8 cellular contexts compared by ENCODE assay signal in the genomic region with DNA sequence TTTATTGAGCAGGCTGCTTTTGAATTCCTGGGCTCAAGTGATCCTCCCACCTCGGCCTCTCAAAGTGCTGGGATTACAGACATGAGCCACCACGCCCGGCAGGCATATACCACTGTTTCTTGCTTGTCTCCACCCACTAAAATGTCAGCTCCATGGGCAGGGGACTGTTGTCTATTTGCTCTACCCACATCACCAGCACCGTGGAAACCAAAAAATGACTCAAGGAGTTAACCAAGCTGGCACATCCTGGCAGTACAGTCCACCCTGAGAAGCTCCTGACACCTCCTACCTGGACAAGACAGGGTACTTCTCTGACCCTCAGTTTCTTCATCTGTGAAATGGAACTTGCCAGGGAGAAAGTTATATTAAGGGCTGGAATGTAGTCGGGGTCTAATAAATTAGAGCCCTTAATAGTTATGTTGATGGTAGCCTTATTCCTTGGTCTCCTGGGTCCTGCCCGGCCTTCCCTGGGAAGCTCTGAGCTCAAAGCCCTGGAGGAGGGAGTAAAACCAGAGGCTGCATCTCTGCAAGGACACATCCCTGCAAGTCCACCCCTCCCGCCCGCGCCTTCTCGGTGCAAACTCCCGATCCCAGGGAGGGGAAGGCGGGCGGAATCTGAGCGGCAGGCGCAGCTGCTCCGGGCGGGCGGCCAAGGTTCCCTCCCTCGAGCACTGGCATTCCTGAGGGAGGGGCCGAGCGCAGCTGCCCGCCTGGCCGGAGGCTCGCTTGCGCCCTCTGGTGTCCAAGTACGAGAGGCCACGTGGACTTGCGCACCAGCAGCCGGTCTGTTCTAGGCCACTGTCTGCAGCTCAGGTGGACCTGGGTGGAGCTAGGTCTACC. TPM values are rescaled to one million over a fixed set of nuclear protein-coding genes. Genes with fewer than 3 reads are reported as not detected.
A peak's percentile ranks its signal among the peaks of the same experiment; 100 is the strongest.
DNase-seq lines count a peak whose midpoint lies in the region; ATAC-seq and TF ChIP-seq lines count a peak whose summit lies in the region.

No MANE protein-coding gene starts in this region.

- ATAC-seq in PC-3 (peak; percentile 97), GM21526 (IDR thresholded peaks at IDR 0.05; ENCODE audit: low FRiP score, unreplicated experiment) (no peak)
- ATAC-seq in naive thymus-derived CD8-positive, alpha-beta T cell = peak; percentile 62 to 92

- H3K4me3 Mint-ChIP-seq in naive thymus-derived CD8-positive, alpha-beta T cell = no peak overlapping the region

- peaks cover 9% of the 10 kb centered on the region for H3K4me1 ChIP-seq in PC-3 (ENCODE audit: insufficient read depth, low read length)
- H3K4me1 ChIP-seq in esophagus squamous epithelium = peaks cover 0 to 12% (median 6%) of the 10 kb centered on the region in 3 donors

- peak overlapping the region; percentile 47; the same call in 1 of the 2 replicates for H2AFZ ChIP-seq in PC-3 (ENCODE audit: low read length)

- WGBS in esophagus squamous epithelium, 2 donors = 8 to 21% methylated on average over 6 to 10 of the region's 29 CpGs

- DNase-seq in GM06990 (ENCODE audit: extremely low read depth, insufficient read length) (peak; percentile 83), KBM-7 (peak; percentile 89), PC-3 (peak; percentile 98), esophagus squamous epithelium (lab: John Stamatoyannopoulos, UW) (peak; percentile 23)
- DNase-seq in activated T-cell treated with anti-CD3 and anti-CD28 coated beads, Interleukin-2, amount 50 U/mL, for 1 hour = peak; percentile 77
- DNase-seq in naive thymus-derived CD8-positive, alpha-beta T cell = peak; percentile 44 to 79 (median 67)
- DNase-seq in stimulated activated CD8-positive, alpha-beta memory T cell treated with anti-CD3 and anti-CD28 coated beads, Interleukin-7, amount 100 ng/mL, for 48 hours (ENCODE audit: extremely low read depth in 1 of 2, low read depth in 1 of 2) = peak; percentile 50 to 65

- H3K27me3 Mint-ChIP-seq in naive thymus-derived CD8-positive, alpha-beta T cell = peaks cover 9 to 22% (median 16%) of the 10 kb centered on the region in 5 donors

- CTCF ChIA-PET in PC-3 (lab: Charles Lee) = interaction anchor here (0.6 to 1.7 kb wide), 9 partner anchors 26 to 96 kb away, joined by 3 to 30 read pairs (median 5); no protein-coding TSS in a partner anchor

- no peaks in the 10 kb centered on the region for H3K9me3 Mint-ChIP-seq in naive thymus-derived CD8-positive, alpha-beta T cell

- H3K36me3 Mint-ChIP-seq in naive thymus-derived CD8-positive, alpha-beta T cell = no peaks in the 10 kb centered on the region

- H3K4me3 ChIP-seq in GM06990 (replicated peaks; ENCODE audit: low read depth, low read length) = no peak overlapping the region
- peak overlapping the region; percentile 43; the same call in 1 of the 2 replicates for H3K4me3 ChIP-seq in PC-3 (ENCODE audit: low read length)
- peak overlapping the region in 1 of 4 donors; percentile 9 for H3K4me3 ChIP-seq in esophagus squamous epithelium

- no peaks in the 10 kb centered on the region for H3K9me2 ChIP-seq in PC-3 (replicated peaks; ENCODE audit: low read length)

- H3K4me2 ChIP-seq in PC-3 (ENCODE audit: low read length) = peak overlapping the region; percentile 74

- BruUV-seq in PC-3 (replicated peaks; lab: Mats Ljungman, UMichigan) = no TSS peak

- H3K9ac ChIP-seq in PC-3 (ENCODE audit: low read length) = peak overlapping the region; percentile 7; the same call in 1 of the 2 replicates

- H3K27ac ChIP-seq in PC-3 (ENCODE audit: low read length) = peak overlapping the region; percentile 12; the same call in 1 of the 2 replicates
- peak overlapping the region in 1 of 4 donors; percentile 4 for H3K27ac ChIP-seq in esophagus squamous epithelium

- H3K4me1 Mint-ChIP-seq in naive thymus-derived CD8-positive, alpha-beta T cell = peaks cover 0 to 8% (median 2%) of the 10 kb centered on the region in 4 donors

- H3K9me3 ChIP-seq in PC-3 (ENCODE audit: low read length) = no peaks in the 10 kb centered on the region
- H3K9me3 ChIP-seq in esophagus squamous epithelium = no peaks in the 10 kb centered on the region

- POLR2A ChIA-PET in PC-3 (lab: Charles Lee; ENCODE audit: unreplicated experiment) = no interaction called here
- POLR2A ChIA-PET in naive thymus-derived CD8-positive, alpha-beta T cell (lab: Charles Lee) = interaction anchor here (1.1 kb wide), 1 partner anchor 96 kb away, joined by 3 read pairs; no protein-coding TSS in a partner anchor

- H3K36me3 ChIP-seq in GM06990 (ENCODE audit: control insufficient read depth, insufficient read depth, low read length) = no peaks in the 10 kb centered on the region
- no peaks in the 10 kb centered on the region for H3K36me3 ChIP-seq in PC-3 (ENCODE audit: low read depth, low read length)
- no peaks in the 10 kb centered on the region for H3K36me3 ChIP-seq in esophagus squamous epithelium

- intact Hi-C loops in PC-3 (cut with micrococcal nuclease) = loop anchor here (1.0 to 5.0 kb wide), 3 partner anchors 27 to 225 kb away; a partner anchor contains a TSS
- intact Hi-C loops in esophagus squamous epithelium (cut with DNase I) = no loop called here

- no peak for TF ChIP-seq POLR2A in esophagus squamous epithelium (IDR thresholded peaks at IDR 0.05)

- H3K79me2 ChIP-seq in PC-3 (ENCODE audit: low read length) = no peaks in the 10 kb centered on the region

- H3K27me3 ChIP-seq in GM06990 (replicated peaks; ENCODE audit: control insufficient read depth, insufficient read depth, low read length) = no peaks in the 10 kb centered on the region
- peaks cover 22% of the 10 kb centered on the region for H3K27me3 ChIP-seq in PC-3 (ENCODE audit: low read length)
- peaks cover 0 to 27% (median 0%) of the 10 kb centered on the region in 4 donors for H3K27me3 ChIP-seq in esophagus squamous epithelium

- in situ Hi-C loops in KBM-7 (cut with MboI; ENCODE audit: low pct_unique_long_range_greater_than_20kb, low sequenced_read_pairs) = no loop called here

- TF ChIP-seq CTCF in GM06990 (IDR thresholded peaks at IDR 0.05; ENCODE audit: insufficient read depth, low read length, poor library complexity, severe bottlenecking) = peak; percentile 94
- TF ChIP-seq CTCF in PC-3 (conservative IDR thresholded peaks at IDR 0.05; ENCODE audit: low read depth, low read length) = peak; percentile 98
- TF ChIP-seq CTCF in esophagus squamous epithelium (IDR thresholded peaks at IDR 0.05) = peak; percentile 89 to 98 (median 95)

- H3F3A ChIP-seq in PC-3 (ENCODE audit: low read length, unreplicated experiment) = no peaks in the 10 kb centered on the region

- H3K27ac Mint-ChIP-seq in naive thymus-derived CD8-positive, alpha-beta T cell = no peak overlapping the region

- H4K20me1 ChIP-seq in PC-3 (ENCODE audit: low read length) = no peaks in the 10 kb centered on the region

RNA-seq across cellular contexts. Expression of a gene that starts 14.1 kb away (rescaled TPM):
- total RNA-seq in PC-3 (2014; rRNA removed) (not detected in 2 replicates), esophagus squamous epithelium (not detected)
- not detected for total RNA-seq in naive thymus-derived CD8-positive, alpha-beta T cell
- polyA plus RNA-seq in naive thymus-derived CD8-positive, alpha-beta T cell = not detected

RNA-seq across cellular contexts. Expression of a gene that starts 17.1 kb away (rescaled TPM):
- total RNA-seq in PC-3 (2014; rRNA removed) (0.11 and 0.12 TPM in 2 replicates), esophagus squamous epithelium (1 to 10 TPM; 3.7 to 7.4 (median 5.2) TPM)
- total RNA-seq in naive thymus-derived CD8-positive, alpha-beta T cell = not detected
- not detected for polyA plus RNA-seq in naive thymus-derived CD8-positive, alpha-beta T cell

RNA-seq across cellular contexts. Expression of a gene that starts 58.7 kb away (rescaled TPM):
- 17.2 and 18.4 TPM in 2 replicates for total RNA-seq in PC-3 (2014; rRNA removed)
- total RNA-seq in esophagus squamous epithelium = 10 to 100 TPM in 3 of 4 donors, 1 to 10 TPM in 1; 10.0 to 23.7 (median 14.7) TPM
- 100 to 1,000 TPM; 109 to 113 TPM for total RNA-seq in naive thymus-derived CD8-positive, alpha-beta T cell
- polyA plus RNA-seq in naive thymus-derived CD8-positive, alpha-beta T cell = 10 to 100 TPM; 32.0 to 51.3 (median 34.6) TPM

Comparison
In these comparisons a context has a peak if more than half of its experiments do, and no peak if none do; other contexts are left out.
1. DNase-seq: peak in every context shown above with its lines; median percentile 98 in PC-3; 89 in KBM-7; 83 in GM06990; 77 in activated T-cell treated with anti-CD3 and anti-CD28 coated beads, Interleukin-2, amount 50 U/mL, for 1 hour; 67 in naive thymus-derived CD8-positive, alpha-beta T cell; 58 in stimulated activated CD8-positive, alpha-beta memory T cell treated with anti-CD3 and anti-CD28 coated beads, Interleukin-7, amount 100 ng/mL, for 48 hours; 23 in esophagus squamous epithelium.